In genomic region chr11:60265373-60266214, GRCh38 we compare ENCODE assay signal across 1 cellular context.
TF ChIP-seq lines count a peak whose summit lies in the region.

No MANE protein-coding gene starts in this region.

TF ChIP-seq in HCT116, 20 proteins besides CTCF, POLR2A, EP300 and RAD21 (continued from another document):
- TF ChIP-seq MAX (IDR thresholded peaks at IDR 0.05) (no peak), FOSL1 (IDR thresholded peaks at IDR 0.05; ENCODE audit: low read depth) (no peak), CEBPB (IDR thresholded peaks at IDR 0.05; ENCODE audit: low read depth) (no peak), SIN3A (IDR thresholded peaks at IDR 0.05; ENCODE audit: low read depth) (no peak), POLR2AphosphoS5 (IDR thresholded peaks at IDR 0.05; ENCODE audit: low read depth, low read length) (no peak), YY1 (IDR thresholded peaks at IDR 0.05; ENCODE audit: extremely low read depth, insufficient replicate concordance, low read depth, low read length) (no peak), EZH2phosphoT487 (IDR thresholded peaks at IDR 0.05; ENCODE audit: borderline replicate concordance) (no peak), JUND (IDR thresholded peaks at IDR 0.05) (no peak), ZBTB33 (IDR thresholded peaks at IDR 0.05; ENCODE audit: extremely low read depth, insufficient replicate concordance, low read length) (no peak), ELF1 (IDR thresholded peaks at IDR 0.05; ENCODE audit: borderline replicate concordance, low read depth) (no peak), TCF7L2 (IDR thresholded peaks at IDR 0.05; ENCODE audit: borderline replicate concordance, extremely low read depth, insufficient read depth, insufficient read length) (no peak), CBX3 (IDR thresholded peaks at IDR 0.05; ENCODE audit: low read depth) (no peak)
- TF ChIP-seq, protein P1, sequence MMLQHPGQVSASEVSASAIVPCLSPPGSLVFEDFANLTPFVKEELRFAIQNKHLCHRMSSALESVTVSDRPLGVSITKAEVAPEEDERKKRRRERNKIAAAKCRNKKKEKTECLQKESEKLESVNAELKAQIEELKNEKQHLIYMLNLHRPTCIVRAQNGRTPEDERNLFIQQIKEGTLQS (IDR thresholded peaks at IDR 0.05): no peak
TF ChIP-seq in HCT116: peak in this region for 0.
